ENCODE assay signal across 25 cellular contexts in the genomic region with DNA sequence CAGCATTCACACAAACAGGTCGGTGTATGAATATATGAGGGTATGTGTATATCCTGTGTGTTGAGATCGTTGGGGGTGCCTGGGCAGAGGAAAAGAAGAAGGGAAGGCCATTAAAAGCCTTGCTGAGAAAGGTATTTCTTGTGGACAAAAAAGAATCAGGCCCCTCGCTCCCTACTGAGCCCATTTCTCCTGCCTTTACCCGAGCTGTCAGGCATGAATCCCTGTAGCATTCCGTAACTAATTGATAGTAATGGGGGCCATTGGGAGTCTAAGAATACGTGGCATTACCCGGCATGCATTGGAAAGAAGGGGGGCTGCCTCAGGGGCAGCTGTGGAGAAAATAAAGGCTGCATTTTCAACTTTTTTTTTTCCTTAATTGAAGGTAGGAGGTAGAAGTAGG.
"Had no signal": no experiment of that assay in that cellular context is flagged by ENCODE, and none has a peak within 500 bp of the region (broad histone marks: within the 10 kb centered on the region; RNA-seq: fewer than 3 reads in every experiment).

No MANE protein-coding gene starts in this region.

- H3K4me2 ChIP-seq: hepatocyte, smooth muscle cell had no signal

- H3K27me3 ChIP-seq: adrenal gland, ascending aorta, colonic mucosa, hepatocyte, sigmoid colon, stomach, suprapubic skin, tibial nerve, vagina had no signal

- H3K4me3 ChIP-seq: adrenal gland, ascending aorta, colonic mucosa, hepatocyte, sigmoid colon, smooth muscle cell, stomach, suprapubic skin, tibial nerve, vagina had no signal

- ATAC-seq: activated T-cell treated with anti-CD3 and anti-CD28 coated beads, Interleukin-2, amount 50 U/mL, for 4 hours; left ventricle myocardium superior; stimulated activated memory B cell treated with anti-CD40 and anti-IgM and Interleukin-4, amounts not matched to agents 10 μg/mL and 1 μg/mL and 100 μg/mL, for 72 hours had no signal

- H3K27ac ChIP-seq: adrenal gland, ascending aorta, colonic mucosa, hepatocyte, sigmoid colon, stomach, suprapubic skin, tibial nerve, vagina had no signal

- H3K36me3 ChIP-seq: adrenal gland, ascending aorta, colonic mucosa, sigmoid colon, stomach, suprapubic skin, tibial nerve, vagina had no signal

- H2AFZ ChIP-seq: hepatocyte had no signal

- H3K9me3 ChIP-seq: adrenal gland, ascending aorta, colonic mucosa, stomach, suprapubic skin, vagina had no signal

- H3K4me1 ChIP-seq: adrenal gland, ascending aorta, colonic mucosa, stomach, suprapubic skin, vagina had no signal

- H3K79me2 ChIP-seq: hepatocyte had no signal

- DNase-seq: activated CD4-positive, alpha-beta T cell treated with anti-CD3 and anti-CD28 coated beads for 4 hours; activated CD4-positive, alpha-beta T cell treated with anti-CD3 and anti-CD28 coated beads, Interleukin-2, amount 50 U/mL, for 48 hours; activated CD4-positive, CD25-positive, alpha-beta regulatory T cell; activated CD8-positive, alpha-beta memory T cell treated with anti-CD3 and anti-CD28 coated beads, Interleukin-2, amount 50 U/mL, for 48 hours; activated naive CD4-positive, alpha-beta T cell; activated T-cell treated with anti-CD3 and anti-CD28 coated beads, Interleukin-2, amount 50 U/mL, for 4 hours; adrenal gland; central memory CD4-positive, alpha-beta T cell; colonic mucosa; effector CD4-positive, alpha-beta T cell; erythroblast; foreskin fibroblast; left ventricle myocardium superior; mammary epithelial cell; sigmoid colon; stimulated activated CD4-positive, alpha-beta T cell treated with anti-CD3 and anti-CD28 coated beads, Interleukin-15, amount 100 ng/mL, for 24 hours; stomach; T1000 had no signal
